ENCODE assay signal across 15 cellular contexts in genomic region chr4:187908731-187909130, GRCh38.
DNase-seq lines count a peak whose midpoint lies in the region; ATAC-seq, FAIRE-seq and TF ChIP-seq lines count a peak whose summit lies in the region.
"Had no signal": no experiment of that assay in that cellular context is flagged by ENCODE, and none has a peak within 500 bp of the region (broad histone marks: within the 10 kb centered on the region; RNA-seq: fewer than 3 reads in every experiment).

No MANE protein-coding gene starts in this region.

- POLR2A ChIA-PET in IMR-90 (lab: Charles Lee; ENCODE audit: unreplicated experiment): no interaction called here

- peak overlapping the region; percentile 31; the same call in 1 of the 2 replicates for H3K4ac ChIP-seq in IMR-90 (ENCODE audit: low read depth, low read length)

- no peaks in the 10 kb centered on the region for H3K27me3 ChIP-seq in IMR-90 (ENCODE audit: control insufficient read depth, insufficient read depth, low read length)
- no peaks in the 10 kb centered on the region for H3K27me3 ChIP-seq in adipocyte (replicated peaks; ENCODE audit: control insufficient read depth, insufficient read depth, low read length)
- H3K27me3 ChIP-seq: BLaER1 had no signal

- CTCF ChIA-PET in IMR-90 (lab: Yijun Ruan, JAX): interaction anchor here (1.2 kb wide), 1 partner anchor 11 kb away, joined by 3 read pairs; no protein-coding TSS in a partner anchor

- DNase-seq in IMR-90 (no peak), adipocyte (ENCODE audit: low read depth) (no peak), epidermal melanocyte (ENCODE audit: insufficient read length, low spot score) (no peak)
- DNase-seq: AML-193; Caco-2; CD8-positive, alpha-beta memory T cell; DND-41; GDM1 had no signal

- H3K56ac ChIP-seq in IMR-90 (ENCODE audit: extremely low read depth, insufficient read depth, low read length): no peak overlapping the region

- H3K9me3 ChIP-seq in IMR-90 (ENCODE audit: control insufficient read depth, insufficient read depth, low read length) (no peaks in the 10 kb centered on the region), adipocyte (ENCODE audit: control insufficient read depth, low read length) (no peaks in the 10 kb centered on the region)
- H3K9me3 ChIP-seq: BLaER1, Caco-2 had no signal

- H3K9ac ChIP-seq in IMR-90 (ENCODE audit: low read depth, low read length) (no peak overlapping the region), adipocyte (ENCODE audit: low read length) (peak overlapping the region; percentile 46)
- H3K9ac ChIP-seq: BLaER1, GM23248 had no signal

- H3K36me3 ChIP-seq in IMR-90 (ENCODE audit: control insufficient read depth, insufficient read depth, low read length) (no peaks in the 10 kb centered on the region), adipocyte (ENCODE audit: control insufficient read depth, insufficient read depth, low read length, severe bottlenecking) (no peaks in the 10 kb centered on the region)
- H3K36me3 ChIP-seq: BLaER1 had no signal

- no peak overlapping the region; the same call in 1 of the 2 replicates for H3K14ac ChIP-seq in IMR-90 (replicated peaks; ENCODE audit: low read depth, low read length)

- in situ Hi-C loops in IMR-90 (cut with MboI; ENCODE audit: low sequenced_read_pairs): no loop called here

- peak overlapping the region; percentile 28; the same call in 1 of the 2 replicates for H2BK120ac ChIP-seq in IMR-90 (ENCODE audit: low read depth, low read length)

- ATAC-seq in IMR-90 (ENCODE audit: low read depth) (no peak), HG03095 (IDR thresholded peaks at IDR 0.05; ENCODE audit: unreplicated experiment) (no peak), GM18520 (IDR thresholded peaks at IDR 0.05; ENCODE audit: unreplicated experiment) (no peak)
- ATAC-seq: HCT116 had no signal

- peak overlapping the region; percentile 74; the same call in 1 of the 2 replicates for H3K27ac ChIP-seq in IMR-90 (ENCODE audit: insufficient read depth, low read length)
- H3K27ac ChIP-seq: BLaER1, GM23248 had no signal

- peak overlapping the region; percentile 3; the same call in 1 of the 3 replicates for H2BK15ac ChIP-seq in IMR-90 (ENCODE audit: low read depth, low read length)

- peak; percentile 90 for FAIRE-seq in colon (lab: Jason Lieb, UNC)
- FAIRE-seq: GM12892 had no signal

- H4K20me1 ChIP-seq in IMR-90 (ENCODE audit: insufficient read depth, low read length): no peaks in the 10 kb centered on the region
- H4K20me1 ChIP-seq: BLaER1 had no signal

- TF ChIP-seq RAD21 in IMR-90 (IDR thresholded peaks at IDR 0.05; ENCODE audit: low read length): no peak

- TF ChIP-seq POLR2A in IMR-90 (IDR thresholded peaks at IDR 0.05; ENCODE audit: low read depth, low read length): no peak

- H2AK9ac ChIP-seq in IMR-90 (replicated peaks; ENCODE audit: low read depth, low read length, poor library complexity): no peak overlapping the region

- H2BK5ac ChIP-seq in IMR-90 (ENCODE audit: low read depth, low read length, poor library complexity, severe bottlenecking): peak overlapping the region; percentile 60

- peak overlapping the region; percentile 48 for H2BK20ac ChIP-seq in IMR-90 (ENCODE audit: low read depth, low read length)

- intact Hi-C loops in IMR-90 (cut with micrococcal nuclease): loop anchor here (10.0 kb wide), 1 partner anchor 1184 kb away; the partner anchor contains the start of gene FAT1

- WGBS in IMR-90 (ENCODE audit: extremely low coverage in 2 of 2, insufficient read length in 1 of 2), 2 experiments: no CpG with 5 or more reads among the region's 2 CpGs

- dilution Hi-C loops in IMR-90 (cut with HindIII; ENCODE audit: low sequenced_read_pairs, unreplicated experiment): no loop called here

- H3K79me1 ChIP-seq in IMR-90 (ENCODE audit: low read depth in 1 of 2, low read length in 2 of 2): no peaks in the 10 kb centered on the region

- no peak overlapping the region for H3K4me3 ChIP-seq in IMR-90 (ENCODE audit: insufficient read depth, low read depth, low read length)
- no peak overlapping the region for H3K4me3 ChIP-seq in adipocyte (ENCODE audit: low read length)
- H3K4me3 ChIP-seq: BLaER1, GM23248 had no signal

- BruUV-seq in IMR-90 (replicated peaks; lab: Mats Ljungman, UMichigan): no TSS peak

- peak overlapping the region; percentile 31; the same call in 1 of the 2 replicates for H4K91ac ChIP-seq in IMR-90 (ENCODE audit: insufficient read depth, low read depth, low read length)

- H3K23ac ChIP-seq in IMR-90 (ENCODE audit: low read depth, low read length): no peak overlapping the region

- H4K5ac ChIP-seq in IMR-90 (ENCODE audit: low read depth, low read length): no peak overlapping the region; the same call in 1 of the 2 replicates

- peaks cover 5% of the 10 kb centered on the region for H3K4me1 ChIP-seq in IMR-90 (ENCODE audit: control insufficient read depth, insufficient read depth, low read length)
- peaks cover 6% of the 10 kb centered on the region for H3K4me1 ChIP-seq in adipocyte (ENCODE audit: control insufficient read depth, insufficient read depth, low read length)
- H3K4me1 ChIP-seq: BLaER1, Caco-2 had no signal

- no peak for TF ChIP-seq CTCF in IMR-90 (conservative IDR thresholded peaks at IDR 0.05; ENCODE audit: low read depth, low read length)

- H4K8ac ChIP-seq in IMR-90 (ENCODE audit: low read depth in 2 of 2, low read length in 2 of 2): peak overlapping the region in 1 of 2 experiments; percentile 61; a peak in 2 of 4 replicates

- 0 out of 2 replicates have a peak, but pooled peaks cover 3% of the 10 kb centered on the region for H3K9me1 ChIP-seq in IMR-90 (ENCODE audit: insufficient read depth, low read length)

- no peak overlapping the region for H2AFZ ChIP-seq in IMR-90 (replicated peaks; ENCODE audit: low read length, poor library complexity)
- H2AFZ ChIP-seq: GM23248 had no signal

- H3K4me2 ChIP-seq in IMR-90 (ENCODE audit: low read depth, low read length): no peak overlapping the region
- H3K4me2 ChIP-seq: BLaER1 had no signal

- no peak overlapping the region for H2AK5ac ChIP-seq in IMR-90 (ENCODE audit: low read depth, low read length)

- peak overlapping the region; percentile 56; the same call in 1 of the 2 replicates for H3K18ac ChIP-seq in IMR-90 (ENCODE audit: low read depth, low read length)

TF ChIP-seq in IMR-90, 13 proteins besides CTCF, POLR2A, EP300 and RAD21:
- peak; percentile 70 for TF ChIP-seq MAFK (IDR thresholded peaks at IDR 0.05; ENCODE audit: low read depth, low read length)
- TF ChIP-seq, protein P1, sequence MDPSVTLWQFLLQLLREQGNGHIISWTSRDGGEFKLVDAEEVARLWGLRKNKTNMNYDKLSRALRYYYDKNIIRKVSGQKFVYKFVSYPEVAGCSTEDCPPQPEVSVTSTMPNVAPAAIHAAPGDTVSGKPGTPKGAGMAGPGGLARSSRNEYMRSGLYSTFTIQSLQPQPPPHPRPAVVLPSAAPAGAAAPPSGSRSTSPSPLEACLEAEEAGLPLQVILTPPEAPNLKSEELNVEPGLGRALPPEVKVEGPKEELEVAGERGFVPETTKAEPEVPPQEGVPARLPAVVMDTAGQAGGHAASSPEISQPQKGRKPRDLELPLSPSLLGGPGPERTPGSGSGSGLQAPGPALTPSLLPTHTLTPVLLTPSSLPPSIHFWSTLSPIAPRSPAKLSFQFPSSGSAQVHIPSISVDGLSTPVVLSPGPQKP (IDR thresholded peaks at IDR 0.05; ENCODE audit: borderline replicate concordance, low read depth, low read length): no peak
